Comparison of ENCODE assay signal across 15 cellular contexts in the genomic region with DNA sequence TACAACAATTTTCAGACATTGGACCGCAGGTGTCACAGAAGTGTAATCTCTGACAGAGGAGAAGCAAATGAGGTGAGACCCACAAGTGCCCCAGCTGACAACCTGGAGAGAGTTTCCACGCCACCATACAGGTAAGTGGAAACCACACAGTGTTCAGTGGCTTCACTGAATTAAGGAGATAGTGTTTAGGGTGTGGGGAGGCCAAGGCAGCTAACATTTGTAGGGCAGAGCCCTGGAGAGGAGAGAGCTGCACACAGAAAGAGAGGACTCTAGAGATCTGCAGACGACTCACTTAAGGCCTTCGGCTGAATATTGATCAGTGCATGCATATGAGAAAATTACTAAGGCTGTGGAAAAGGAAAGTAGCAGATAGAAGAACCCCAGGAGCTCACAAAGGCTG.
DNase-seq lines count a peak whose midpoint lies in the region; ATAC-seq and TF ChIP-seq lines count a peak whose summit lies in the region.
"Had no signal": no experiment of that assay in that cellular context is flagged by ENCODE, and none has a peak within 500 bp of the region (broad histone marks: within the 10 kb centered on the region; RNA-seq: fewer than 3 reads in every experiment).

No MANE protein-coding gene starts in this region.

- H3K36me3 Mint-ChIP-seq in activated CD8-positive, alpha-beta T cell treated with anti-CD3 and anti-CD28 coated beads for 36 hours (ENCODE audit: low read depth), result peaks cover 2% of the 10 kb centered on the region
- H3K36me3 Mint-ChIP-seq in endodermal cell (ENCODE audit: low read depth), result no peaks in the 10 kb centered on the region
- H3K36me3 Mint-ChIP-seq: CD14-positive monocyte had no signal

- ATAC-seq in right cardiac atrium, result no peak
- no peak for ATAC-seq in Right ventricle myocardium inferior
- ATAC-seq in activated CD8-positive, alpha-beta T cell treated with anti-CD3 and anti-CD28 coated beads for 36 hours, result no peak
- ATAC-seq in GM21723 (IDR thresholded peaks at IDR 0.05; ENCODE audit: unreplicated experiment), result no peak

- WGBS in right cardiac atrium, result 91% methylated on average over 4 of the region's 4 CpGs
- WGBS in endodermal cell (ENCODE audit: insufficient coverage in 1 of 2, insufficient read length in 1 of 2), 2 experiments, result 91 to 93% methylated on average over 3 to 4 of the region's 4 CpGs

- H3K27ac ChIP-seq in right cardiac atrium (ENCODE audit: low read length), result peak overlapping the region; percentile 32
- H3K27ac ChIP-seq in endodermal cell (ENCODE audit: low read depth, low read length), result no peak overlapping the region

- DNase-seq in right cardiac atrium (no peak), Right ventricle myocardium inferior (ENCODE audit: missing footprints) (no peak), endodermal cell (peak; percentile 16), NK-92 (lab: John Stamatoyannopoulos, UW; ENCODE audit: unreplicated experiment) (no peak), CD1c-positive myeloid dendritic cell (ENCODE audit: extremely low spot score) (no peak)
- no peak for DNase-seq in activated CD8-positive, alpha-beta T cell treated with anti-CD3 and anti-CD28 coated beads for 36 hours
- DNase-seq: ACHN, AML-193, COR-L47, DMS153, NCI-H2029 treated with DMSO at 0.1 percent for 48 hours, NCI-H82, Right ventricle myocardium superior had no signal

- no peaks in the 10 kb centered on the region for H3K4me1 ChIP-seq in right cardiac atrium (ENCODE audit: control insufficient read depth, insufficient read depth, low read length)
- no peaks in the 10 kb centered on the region for H3K4me1 ChIP-seq in endodermal cell (ENCODE audit: control insufficient read depth, insufficient read depth, low read length)

- H3K27ac Mint-ChIP-seq in activated CD8-positive, alpha-beta T cell treated with anti-CD3 and anti-CD28 coated beads for 36 hours, result peak overlapping the region; percentile 17
- H3K27ac Mint-ChIP-seq in endodermal cell, result no peak overlapping the region
- H3K27ac Mint-ChIP-seq: CD14-positive monocyte had no signal

- H3K36me3 ChIP-seq in endodermal cell (ENCODE audit: control insufficient read depth, insufficient read depth, low read length), result no peaks in the 10 kb centered on the region

- H3K4me3 ChIP-seq in right cardiac atrium (ENCODE audit: low read length), result no peak overlapping the region
- no peak overlapping the region for H3K4me3 ChIP-seq in endodermal cell (ENCODE audit: low read length)

- H3K4me3 Mint-ChIP-seq in activated CD8-positive, alpha-beta T cell treated with anti-CD3 and anti-CD28 coated beads for 36 hours, result no peak overlapping the region
- H3K4me3 Mint-ChIP-seq in endodermal cell, result no peak overlapping the region
- H3K4me3 Mint-ChIP-seq: CD14-positive monocyte had no signal

- H3K9ac ChIP-seq in endodermal cell (ENCODE audit: extremely low read depth, low read length, poor library complexity, severe bottlenecking), result no peak overlapping the region

- H3K9me3 ChIP-seq in right cardiac atrium (ENCODE audit: control insufficient read depth, low read length), result no peaks in the 10 kb centered on the region
- H3K9me3 ChIP-seq in endodermal cell (ENCODE audit: control insufficient read depth, low read length), result peaks cover 15% of the 10 kb centered on the region

- H3K27me3 Mint-ChIP-seq in activated CD8-positive, alpha-beta T cell treated with anti-CD3 and anti-CD28 coated beads for 36 hours, result peaks cover 2% of the 10 kb centered on the region
- H3K27me3 Mint-ChIP-seq in endodermal cell (ENCODE audit: insufficient read depth), result peaks cover 7% of the 10 kb centered on the region

- TF ChIP-seq CTCF in activated CD8-positive, alpha-beta T cell treated with anti-CD3 and anti-CD28 coated beads for 36 hours (IDR thresholded peaks at IDR 0.05), result no peak
- no peak for TF ChIP-seq CTCF in endodermal cell (conservative IDR thresholded peaks at IDR 0.05)

- peaks cover 3% of the 10 kb centered on the region for H3K4me1 Mint-ChIP-seq in activated CD8-positive, alpha-beta T cell treated with anti-CD3 and anti-CD28 coated beads for 36 hours (ENCODE audit: low read depth)
- peaks cover 2% of the 10 kb centered on the region for H3K4me1 Mint-ChIP-seq in endodermal cell

- POLR2A ChIA-PET in activated CD8-positive, alpha-beta T cell treated with anti-CD3 and anti-CD28 coated beads for 36 hours (lab: Charles Lee), result no interaction called here

- H3K27me3 ChIP-seq in right cardiac atrium (ENCODE audit: control insufficient read depth, insufficient read depth) (no peaks in the 10 kb centered on the region), endodermal cell (ENCODE audit: control insufficient read depth, insufficient read depth, low read length, poor library complexity, severe bottlenecking) (no peaks in the 10 kb centered on the region)

- CTCF ChIA-PET in activated CD8-positive, alpha-beta T cell treated with anti-CD3 and anti-CD28 coated beads for 36 hours (lab: Charles Lee), result no interaction called here

- H3K9me3 Mint-ChIP-seq in activated CD8-positive, alpha-beta T cell treated with anti-CD3 and anti-CD28 coated beads for 36 hours, result peaks cover 5% of the 10 kb centered on the region
- H3K9me3 Mint-ChIP-seq in endodermal cell, result peaks cover 27% of the 10 kb centered on the region

- intact Hi-C loops in right cardiac atrium (cut with DNase I), result no loop called here
- intact Hi-C loops in Right ventricle myocardium inferior (cut with DNase I), result loop anchor here (5.0 kb wide), 1 partner anchor 158 kb away; no protein-coding TSS in a partner anchor
- intact Hi-C loops in activated CD8-positive, alpha-beta T cell treated with anti-CD3 and anti-CD28 coated beads for 36 hours (cut with micrococcal nuclease), result no loop called here
